8 cellular contexts compared by ENCODE assay signal in the genomic region with DNA sequence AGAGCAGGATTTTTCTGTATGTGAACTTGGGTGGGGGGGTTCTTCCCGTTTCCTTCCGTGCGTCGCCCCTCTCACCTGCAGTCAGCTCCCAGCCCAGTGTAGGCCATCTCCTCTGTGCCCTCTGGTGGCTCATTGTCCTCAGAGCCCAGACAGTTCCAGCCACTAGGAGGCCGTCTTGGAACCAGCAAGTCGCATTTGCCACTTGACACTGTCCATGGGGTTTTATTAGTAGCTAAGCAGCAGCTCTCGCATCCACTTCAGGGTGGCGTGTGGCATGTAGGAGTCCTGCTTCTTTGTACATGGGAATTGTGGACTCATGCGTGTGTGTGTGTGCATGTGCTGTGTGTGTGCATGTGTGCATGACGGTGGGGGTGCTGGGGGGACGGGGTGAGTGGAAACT.
DNase-seq lines count a peak whose midpoint lies in the region; ATAC-seq lines count a peak whose summit lies in the region.

No MANE protein-coding gene starts in this region.

- DNase-seq in activated T-cell treated with anti-CD3 and anti-CD28 coated beads, Interleukin-2, amount 50 U/mL, for 48 hours = peak; percentile 27 to 34
- DNase-seq in activated T-cell treated with anti-CD3 and anti-CD28 coated beads for 4 hours = no peak
- peak; percentile 76 to 89 for DNase-seq in NCI-H524 (lab: John Stamatoyannopoulos, UW)
- DNase-seq in T47D (ENCODE audit: low read depth in 1 of 2, low spot score in 1 of 2) = peak; percentile 90 to 91
- DNase-seq in left colon = peak; percentile 40 to 61
- no peak for DNase-seq in NCI-H128 (lab: John Stamatoyannopoulos, UW; ENCODE audit: unreplicated experiment)
- no peak for DNase-seq in NK-92 treated with Interleukin-12 subunit alpha and Interleukin-12 subunit beta, amount 100 ng/mL, for 24 hours (lab: John Stamatoyannopoulos, UW)
- DNase-seq in activated T-cell treated with anti-CD3 and anti-CD28 coated beads, Interleukin-2, amount 50 U/mL, for 1 hour = no peak

- ATAC-seq in left colon = peak; percentile 93

- intact Hi-C loops in left colon (cut with DNase I, micrococcal nuclease) = no loop called here

- in situ Hi-C loops in T47D (cut with HindIII; ENCODE audit: low pct_unique_long_range_greater_than_20kb, low sequenced_read_pairs) = no loop called here

Comparison
In these comparisons a context has a peak if more than half of its experiments do, and no peak if none do; other contexts are left out.
1. DNase-seq: peak in activated T-cell treated with anti-CD3 and anti-CD28 coated beads, Interleukin-2, amount 50 U/mL, for 48 hours (2 of 2), NCI-H524 (2 of 2), T47D (2 of 2) and left colon (2 of 2); none in activated T-cell treated with anti-CD3 and anti-CD28 coated beads for 4 hours (single experiment), NCI-H128 (single experiment), NK-92 treated with Interleukin-12 subunit alpha and Interleukin-12 subunit beta, amount 100 ng/mL, for 24 hours (single experiment) and activated T-cell treated with anti-CD3 and anti-CD28 coated beads, Interleukin-2, amount 50 U/mL, for 1 hour (single experiment).